In the genomic region with DNA sequence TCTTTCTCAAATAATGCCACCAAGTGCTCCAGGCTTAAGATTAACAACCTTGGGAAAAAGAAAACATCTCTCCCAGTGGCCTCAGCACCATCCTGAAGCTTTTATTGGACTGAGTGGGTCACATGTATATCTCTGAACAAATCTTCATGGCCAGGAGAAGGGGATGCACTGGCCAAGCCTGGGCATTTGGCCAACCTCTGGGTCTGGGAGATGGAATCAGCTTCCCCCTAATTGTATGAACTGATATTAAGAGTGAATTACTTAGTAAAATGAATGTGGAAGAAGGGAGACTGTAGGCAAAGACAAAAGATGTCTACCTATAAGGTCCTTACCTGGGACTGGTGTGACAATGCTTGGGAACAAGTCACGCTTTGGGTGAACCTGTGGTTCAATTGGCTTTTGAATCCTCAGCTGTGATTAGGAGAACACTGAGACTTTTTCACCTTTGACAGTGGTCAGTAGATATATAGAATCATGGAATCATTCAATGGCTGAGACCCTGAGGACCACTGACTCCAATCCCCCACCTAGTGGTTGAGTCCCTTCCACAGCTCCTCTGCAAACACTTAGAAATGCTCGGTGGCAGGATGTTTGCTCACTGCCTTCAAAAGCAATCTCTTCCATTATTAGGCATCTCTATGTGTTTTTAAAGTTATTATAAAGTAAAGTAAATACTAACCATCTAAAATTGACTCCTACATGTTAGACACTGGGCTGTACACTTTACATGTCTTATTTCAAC, we compare ENCODE assay signal across 18 cellular contexts.
DNase-seq lines count a peak whose midpoint lies in the region; ATAC-seq, FAIRE-seq and TF ChIP-seq lines count a peak whose summit lies in the region.
"Had no signal": no experiment of that assay in that cellular context is flagged by ENCODE, and none has a peak within 500 bp of the region (broad histone marks: within the 10 kb centered on the region; RNA-seq: fewer than 3 reads in every experiment).

No MANE protein-coding gene starts in this region.

- ATAC-seq in HepG2, result no peak
- ATAC-seq in right lobe of liver, result no peak
- 0 out of 2 replicates have a peak, but pooled peaks have one; percentile 28 for ATAC-seq in WTC11
- ATAC-seq: Right ventricle myocardium inferior had no signal

- TF ChIP-seq EP300 in HepG2 (IDR thresholded peaks at IDR 0.05; ENCODE audit: low read depth in 2 of 2, low read length in 2 of 2) (no peak), HepG2 (CRISPR knock-in tag; IDR thresholded peaks at IDR 0.05; ENCODE audit: borderline replicate concordance) (no peak)

- intact Hi-C loops in HepG2 (cut with micrococcal nuclease; ENCODE audit: unreplicated experiment), result no loop called here
- intact Hi-C loops in right lobe of liver (cut with DNase I), result no loop called here

- H3K36me3 ChIP-seq in HepG2 (replicated peaks in 1 of 2; ENCODE audit: control insufficient read depth in 1 of 2, insufficient read depth in 2 of 2, low read length in 2 of 2) (no peaks in the 10 kb centered on the region), right lobe of liver (no peaks in the 10 kb centered on the region), MG63 (no peaks in the 10 kb centered on the region), GM23248 (ENCODE audit: low read depth) (no peaks in the 10 kb centered on the region)

- no peaks in the 10 kb centered on the region for H3K4me1 Mint-ChIP-seq in WTC11

- H3F3A ChIP-seq in GM23248 (ENCODE audit: insufficient read depth), result no peaks in the 10 kb centered on the region

- no peaks in the 10 kb centered on the region for H3K36me3 Mint-ChIP-seq in WTC11

- 39% methylated on average over 2 of the region's 2 CpGs for WGBS in HepG2 (ENCODE audit: low lambda C conversion rate)
- WGBS in right lobe of liver (ENCODE audit: insufficient coverage, low coverage, low lambda C conversion rate, missing lambda C conversion rate), result 100% methylated on average over 2 of the region's 2 CpGs
- WGBS in GM23248 (ENCODE audit: low coverage in 1 of 2, low lambda C conversion rate in 2 of 2, missing lambda C conversion rate in 2 of 2), 2 experiments, result 17 to 33% methylated on average over 2 of the region's 2 CpGs

- TF ChIP-seq CTCF in HepG2 (CRISPR knock-in tag; IDR thresholded peaks at IDR 0.05) (no peak), right lobe of liver (IDR thresholded peaks at IDR 0.05) (no peak), WTC11 (IDR thresholded peaks at IDR 0.05) (no peak)

- FAIRE-seq in HepG2 (lab: Jason Lieb, UNC), result no peak
- FAIRE-seq: H54, RCC 7860 had no signal

- DNase-seq in HepG2 (ENCODE audit: low spot score), result no peak
- DNase-seq in right lobe of liver, result no peak
- peak; percentile 16 for DNase-seq in MG63
- DNase-seq in WTC11 (ENCODE audit: low spot score), result no peak
- no peak for DNase-seq in superior temporal gyrus (ENCODE audit: extremely low spot score)
- DNase-seq in GM23248, result no peak
- no peak for DNase-seq in midbrain (lab: John Stamatoyannopoulos, UW)
- DNase-seq: ACHN; AML-193; CD4-positive, alpha-beta T cell; DMS79; NCI-H2081 treated with DMSO at 0.1 percent for 48 hours; NCI-H226; NCI-H526 had no signal

- H3K27me3 ChIP-seq in HepG2 (ENCODE audit: control insufficient read depth in 1 of 2, insufficient read depth in 2 of 2, low read length in 2 of 2) (0 out of 5 replicates have a peak, but pooled peaks cover 0 to 9% of the 10 kb centered on the region in 2 experiments), right lobe of liver (no peaks in the 10 kb centered on the region), MG63 (no peaks in the 10 kb centered on the region), GM23248 (replicated peaks; ENCODE audit: insufficient read depth) (no peaks in the 10 kb centered on the region)

- CTCF ChIA-PET in HepG2 (lab: Yijun Ruan, JAX; ENCODE audit: low intra/inter-chr PET ratio, low total read pairs), result no interaction called here
- CTCF ChIA-PET in WTC11 (lab: Charles Lee), result interaction anchor here (0.8 to 1.6 kb wide), 4 partner anchors 131 to 229 kb away, joined by 3 to 13 read pairs (median 6); no protein-coding TSS in a partner anchor

- TF ChIP-seq POLR2A in HepG2 (IDR thresholded peaks at IDR 0.05; ENCODE audit: insufficient read depth in 1 of 2, low read depth in 2 of 2, low read length in 2 of 2) (no peak), right lobe of liver (IDR thresholded peaks at IDR 0.05) (no peak)

- H2AFZ ChIP-seq in HepG2 (ENCODE audit: low read length), result no peak overlapping the region
- no peak overlapping the region for H2AFZ ChIP-seq in GM23248

- H4K20me1 ChIP-seq in HepG2 (ENCODE audit: insufficient read depth, low read length) (no peaks in the 10 kb centered on the region), GM23248 (ENCODE audit: insufficient read depth) (no peaks in the 10 kb centered on the region)

- POLR2A ChIA-PET in HepG2 (lab: Yijun Ruan, JAX) (no interaction called here), WTC11 (lab: Charles Lee) (interaction anchor here (0.6 kb wide), 1 partner anchor 78 kb away, joined by 3 read pairs; no protein-coding TSS in a partner anchor)

- BruUV-seq in HepG2 (replicated peaks; lab: Mats Ljungman, UMichigan), result no TSS peak

- no peaks in the 10 kb centered on the region for H3K9me3 ChIP-seq in HepG2 (ENCODE audit: low read length)
- H3K9me3 ChIP-seq in right lobe of liver, result no peaks in the 10 kb centered on the region
- no peaks in the 10 kb centered on the region for H3K9me3 ChIP-seq in MG63
- no peaks in the 10 kb centered on the region for H3K9me3 ChIP-seq in GM23248 (ENCODE audit: low read depth)

- no peaks in the 10 kb centered on the region; the same call in 1 of the 2 replicates for H3K27me3 Mint-ChIP-seq in WTC11 (ENCODE audit: low read depth)
- H3K27me3 Mint-ChIP-seq: CD4-positive, alpha-beta T cell had no signal

- TF ChIP-seq RAD21 in HepG2 (CRISPR knock-in tag; IDR thresholded peaks at IDR 0.05), result no peak

- H3K4me2 ChIP-seq in HepG2 (ENCODE audit: low read depth, low read length), result no peak overlapping the region
- no peak overlapping the region for H3K4me2 ChIP-seq in GM23248 (ENCODE audit: unreplicated experiment)
- H3K4me2 ChIP-seq: KMS-11 had no signal

- in situ Hi-C loops in HepG2 (cut with HindIII; ENCODE audit: extremely low pct_ligation_motif_present, low pct_unique_long_range_greater_than_20kb) (loop anchor here (25.0 kb wide), 1 partner anchor 108 kb away; no protein-coding TSS in a partner anchor), GM23248 (cut with MboI) (no loop called here)

- H3K4me1 ChIP-seq in HepG2 (ENCODE audit: insufficient read depth, low read length) (peaks cover 19% of the 10 kb centered on the region), right lobe of liver (peaks cover 0 to 21% (median 7%) of the 10 kb centered on the region in 4 donors), GM23248 (ENCODE audit: insufficient read depth) (no peaks in the 10 kb centered on the region)

- no peak overlapping the region for H3K4me3 Mint-ChIP-seq in WTC11
- H3K4me3 Mint-ChIP-seq: CD4-positive, alpha-beta T cell had no signal

- H3K9ac ChIP-seq in HepG2 (ENCODE audit: insufficient read depth, low read depth, low read length), result no peak overlapping the region
- no peak overlapping the region for H3K9ac ChIP-seq in GM23248
- H3K9ac ChIP-seq: KMS-11 had no signal

- H3K27ac Mint-ChIP-seq in WTC11, result no peak overlapping the region
- H3K27ac Mint-ChIP-seq: CD4-positive, alpha-beta T cell had no signal

- H3K4me3 ChIP-seq in HepG2 (replicated peaks in 1 of 3; ENCODE audit: insufficient read depth in 1 of 3, low read depth in 2 of 3, low read length in 3 of 3) (no peak overlapping the region), right lobe of liver (no peak overlapping the region), MG63 (no peak overlapping the region), GM23248 (no peak overlapping the region)

- no peaks in the 10 kb centered on the region for H3K9me2 ChIP-seq in GM23248 (ENCODE audit: insufficient read depth)

- H3K79me2 ChIP-seq in HepG2 (ENCODE audit: insufficient read depth, low read length) (no peaks in the 10 kb centered on the region), GM23248 (ENCODE audit: insufficient read depth) (no peaks in the 10 kb centered on the region)

- no peaks in the 10 kb centered on the region for H3K9me3 Mint-ChIP-seq in WTC11
- H3K9me3 Mint-ChIP-seq: CD4-positive, alpha-beta T cell had no signal

- H3K27ac ChIP-seq in HepG2 (ENCODE audit: extremely low read length, insufficient read depth, low read length), result no peak overlapping the region
- no peak overlapping the region for H3K27ac ChIP-seq in right lobe of liver
- no peak overlapping the region for H3K27ac ChIP-seq in GM23248
- H3K27ac ChIP-seq: KMS-11 had no signal

TF ChIP-seq in HepG2, 621 proteins besides CTCF, POLR2A, EP300 and RAD21:
- TF ChIP-seq STAG1 (CRISPR knock-in tag; IDR thresholded peaks at IDR 0.05) (peak; percentile 31; the same call in 1 of the 2 replicates), TP53 (CRISPR knock-in tag; conservative IDR thresholded peaks at IDR 0.05) (no peak)

TF ChIP-seq in WTC11, 78 proteins besides CTCF, POLR2A, EP300 and RAD21:
- TF ChIP-seq CREM (CRISPR knock-in tag; IDR thresholded peaks at IDR 0.05), result no peak
- TF ChIP-seq, protein P1, sequence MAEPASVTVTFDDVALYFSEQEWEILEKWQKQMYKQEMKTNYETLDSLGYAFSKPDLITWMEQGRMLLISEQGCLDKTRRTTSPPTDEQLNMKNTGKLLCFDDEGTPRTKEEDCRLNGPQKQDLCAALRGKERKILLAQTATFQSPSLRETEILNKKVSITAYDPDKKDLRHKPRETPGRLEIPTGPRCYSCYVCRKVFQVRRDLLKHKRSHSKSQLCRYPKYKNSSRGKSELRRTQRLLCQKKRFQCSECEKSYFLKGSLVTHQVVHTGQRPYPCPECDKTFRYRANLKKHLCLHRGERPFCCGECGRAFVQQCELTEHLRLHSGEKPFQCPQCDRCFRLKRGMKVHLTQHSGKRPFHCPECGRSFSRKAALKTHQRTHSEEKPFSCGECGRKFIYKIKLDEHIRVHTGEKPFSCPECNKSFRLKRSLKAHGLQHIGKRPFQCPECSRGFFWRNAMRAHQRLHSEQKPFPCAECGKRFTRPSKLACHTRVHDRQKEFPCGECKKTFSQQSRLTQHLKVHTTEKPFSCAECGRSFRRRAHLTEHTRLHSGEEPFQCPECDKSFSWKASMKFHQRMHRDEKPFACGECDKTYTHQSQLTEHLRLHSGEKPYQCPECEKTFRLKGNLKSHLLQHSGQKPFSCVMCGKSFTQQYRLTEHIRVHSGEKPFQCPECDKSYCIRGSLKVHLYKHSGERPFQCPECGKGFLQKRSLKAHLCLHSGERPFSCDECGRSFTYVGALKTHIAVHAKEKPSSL (CRISPR knock-in tag; conservative IDR thresholded peaks at IDR 0.05), result no peak
- no peak for TF ChIP-seq TEAD1 (CRISPR knock-in tag; IDR thresholded peaks at IDR 0.05)
- no peak for TF ChIP-seq NR3C1 (CRISPR knock-in tag; conservative IDR thresholded peaks at IDR 0.05; ENCODE audit: low read depth)
- no peak for TF ChIP-seq CREB1 (CRISPR knock-in tag; IDR thresholded peaks at IDR 0.05)
- no peak for TF ChIP-seq IRF2 (CRISPR knock-in tag; IDR thresholded peaks at IDR 0.05; ENCODE audit: borderline replicate concordance, low read depth)
- no peak for TF ChIP-seq EMX1 (CRISPR knock-in tag; IDR thresholded peaks at IDR 0.05)
- TF ChIP-seq ETV6 (CRISPR knock-in tag; IDR thresholded peaks at IDR 0.05), result no peak
